19 cellular contexts compared by ENCODE assay signal in the genomic region with DNA sequence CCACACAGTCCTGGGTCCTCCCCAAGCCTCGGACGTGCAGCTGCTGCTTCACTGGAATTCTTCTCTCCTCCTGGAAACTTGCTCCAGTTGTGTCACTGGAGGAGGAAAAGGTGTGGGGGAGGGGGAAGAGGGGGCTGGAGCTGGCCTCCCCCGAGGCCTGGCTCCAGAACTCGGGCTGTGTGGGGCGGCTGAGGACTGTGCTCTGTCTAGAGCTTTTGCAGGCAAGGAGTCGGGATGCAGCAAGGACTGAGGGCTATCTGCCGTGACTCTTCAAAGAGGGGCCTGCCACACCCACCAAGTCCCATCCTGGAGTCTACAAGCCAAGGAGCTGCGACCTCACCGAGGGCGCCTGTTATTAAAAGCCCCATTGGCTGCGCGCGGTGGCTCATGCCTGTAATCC.
"Had no signal": no experiment of that assay in that cellular context is flagged by ENCODE, and none has a peak within 500 bp of the region (broad histone marks: within the 10 kb centered on the region; RNA-seq: fewer than 3 reads in every experiment).

No MANE protein-coding gene starts in this region.

- DNase-seq: activated CD4-positive, alpha-beta T cell treated with anti-CD3 and anti-CD28 coated beads for 1 hour; activated CD4-positive, alpha-beta T cell treated with anti-CD3 and anti-CD28 coated beads, Interleukin-2, amount 50 U/mL, for 4 hours; activated effector memory CD4-positive, alpha-beta T cell treated with anti-CD3 and anti-CD28 coated beads, Interleukin-2, amount 50 U/mL, for 16 hours; activated T-cell treated with anti-CD3 and anti-CD28 coated beads, Interleukin-2, amount 50 U/mL, for 24 hours; amniotic stem cell; body of pancreas; caudate nucleus; esophagus squamous epithelium; hypothalamus; kidney glomerular epithelial cell; stimulated activated CD4-positive, alpha-beta T cell treated with anti-CD3 and anti-CD28 coated beads, Interleukin-12 subunit alpha, Interleukin-12 subunit beta, amount 100 ng/mL, for 4 hours; T1000 had no signal

- ATAC-seq: activated CD8-positive, alpha-beta memory T cell treated with anti-CD3 and anti-CD28 coated beads, Interleukin-2, amount 10 ng/mL, durations not matched to agents 7 days and 5 days; body of pancreas; stimulated activated memory B cell treated with anti-CD40 and anti-IgM and Interleukin-4, amounts not matched to agents 10 μg/mL and 1 μg/mL and 100 μg/mL, for 72 hours; T-cell had no signal

- H3K9me3 ChIP-seq: body of pancreas, ovary had no signal

- H3K4me3 ChIP-seq: body of pancreas, esophagus squamous epithelium, ovary had no signal

- H3K4me3 Mint-ChIP-seq: activated CD8-positive, alpha-beta memory T cell treated with anti-CD3 and anti-CD28 coated beads, Interleukin-2, amount 10 ng/mL, durations not matched to agents 7 days and 5 days; activated naive CD8-positive, alpha-beta T cell; activated T-cell treated with anti-CD3 and anti-CD28 coated beads, Interleukin-2, amount 50 U/mL, for 24 hours; neural crest cell; stimulated activated memory B cell treated with anti-CD40 and anti-IgM and Interleukin-4, amounts not matched to agents 10 μg/mL and 1 μg/mL and 100 μg/mL, for 72 hours; T-cell had no signal

- FAIRE-seq: colon had no signal

- H3K27me3 Mint-ChIP-seq: activated CD8-positive, alpha-beta memory T cell treated with anti-CD3 and anti-CD28 coated beads, Interleukin-2, amount 10 ng/mL, durations not matched to agents 7 days and 5 days; activated naive CD8-positive, alpha-beta T cell; activated T-cell treated with anti-CD3 and anti-CD28 coated beads, Interleukin-2, amount 50 U/mL, for 24 hours; stimulated activated memory B cell treated with anti-CD40 and anti-IgM and Interleukin-4, amounts not matched to agents 10 μg/mL and 1 μg/mL and 100 μg/mL, for 72 hours; T-cell had no signal

- H3K4me1 Mint-ChIP-seq: activated CD8-positive, alpha-beta memory T cell treated with anti-CD3 and anti-CD28 coated beads, Interleukin-2, amount 10 ng/mL, durations not matched to agents 7 days and 5 days; neural crest cell; stimulated activated memory B cell treated with anti-CD40 and anti-IgM and Interleukin-4, amounts not matched to agents 10 μg/mL and 1 μg/mL and 100 μg/mL, for 72 hours; T-cell had no signal

- H3K4me1 ChIP-seq: body of pancreas, esophagus squamous epithelium had no signal

- H3K27ac Mint-ChIP-seq: activated CD8-positive, alpha-beta memory T cell treated with anti-CD3 and anti-CD28 coated beads, Interleukin-2, amount 10 ng/mL, durations not matched to agents 7 days and 5 days; activated naive CD8-positive, alpha-beta T cell; activated T-cell treated with anti-CD3 and anti-CD28 coated beads, Interleukin-2, amount 50 U/mL, for 24 hours; stimulated activated memory B cell treated with anti-CD40 and anti-IgM and Interleukin-4, amounts not matched to agents 10 μg/mL and 1 μg/mL and 100 μg/mL, for 72 hours; T-cell had no signal

- H3K36me3 ChIP-seq: esophagus squamous epithelium, ovary had no signal

- H3K27ac ChIP-seq: body of pancreas, esophagus squamous epithelium, ovary had no signal

- H3K27me3 ChIP-seq: body of pancreas, esophagus squamous epithelium, ovary had no signal
